In genomic region chr14:89665262-89665661, GRCh38 we compare ENCODE assay signal across 19 cellular contexts.
DNase-seq lines count a peak whose midpoint lies in the region; ATAC-seq, FAIRE-seq and TF ChIP-seq lines count a peak whose summit lies in the region.
"Had no signal": no experiment of that assay in that cellular context is flagged by ENCODE, and none has a peak within 500 bp of the region (broad histone marks: within the 10 kb centered on the region; RNA-seq: fewer than 3 reads in every experiment).

No MANE protein-coding gene starts in this region.

- no peak overlapping the region for H3K9ac ChIP-seq in endodermal cell (ENCODE audit: extremely low read depth, low read length, poor library complexity, severe bottlenecking)
- H3K9ac ChIP-seq in HepG2 (ENCODE audit: insufficient read depth, low read depth, low read length), result no peak overlapping the region
- H3K9ac ChIP-seq: GM23248 had no signal

- H3K36me3 ChIP-seq in endodermal cell (ENCODE audit: control insufficient read depth, insufficient read depth, low read length) (no peaks in the 10 kb centered on the region), hepatocyte (replicated peaks; ENCODE audit: insufficient read depth, low read depth) (no peaks in the 10 kb centered on the region), HepG2 (replicated peaks in 1 of 2; ENCODE audit: control insufficient read depth in 1 of 2, insufficient read depth in 2 of 2, low read length in 2 of 2) (no peaks in the 10 kb centered on the region), small intestine (ENCODE audit: control insufficient read depth in 2 of 2, insufficient read depth in 2 of 2, low read length in 2 of 2) (no peaks in the 10 kb centered on the region)

- FAIRE-seq in HepG2 (lab: Jason Lieb, UNC) (no peak), small intestine (lab: Jason Lieb, UNC) (no peak)
- FAIRE-seq: GM12878, GM19239, H1 had no signal

- no peak overlapping the region for H3K27ac Mint-ChIP-seq in endodermal cell

- H3K79me2 ChIP-seq in hepatocyte (no peaks in the 10 kb centered on the region), HepG2 (ENCODE audit: insufficient read depth, low read length) (no peaks in the 10 kb centered on the region)

- peaks cover 4% of the 10 kb centered on the region for H3K4me1 Mint-ChIP-seq in endodermal cell

- H3K4me1 ChIP-seq in endodermal cell (ENCODE audit: control insufficient read depth, insufficient read depth, low read length), result no peaks in the 10 kb centered on the region
- no peaks in the 10 kb centered on the region for H3K4me1 ChIP-seq in hepatocyte (ENCODE audit: insufficient read depth)
- peaks cover 22% of the 10 kb centered on the region for H3K4me1 ChIP-seq in HepG2 (ENCODE audit: insufficient read depth, low read length)
- H3K4me1 ChIP-seq in small intestine (ENCODE audit: control insufficient read depth in 2 of 2, insufficient read depth in 1 of 2, low read depth in 1 of 2, low read length in 1 of 2), result no peaks in the 10 kb centered on the region

- H3K4me2 ChIP-seq in hepatocyte, result no peak overlapping the region
- no peak overlapping the region for H3K4me2 ChIP-seq in HepG2 (ENCODE audit: low read depth, low read length)

- no peak for DNase-seq in endodermal cell
- DNase-seq in hepatocyte (ENCODE audit: low spot score), result peak; percentile 23
- peak; percentile 56 for DNase-seq in HepG2 (ENCODE audit: low spot score)
- peak; percentile 93 for DNase-seq in small intestine
- no peak for DNase-seq in activated CD8-positive, alpha-beta memory T cell treated with anti-CD3 and anti-CD28 coated beads, Interleukin-2, amount 50 U/mL, for 48 hours
- DNase-seq: C1 segment of cervical spinal cord; Calu3; CD4-positive, alpha-beta memory T cell; COR-L47; DMS79; EL; GDM1; GM23248; H7; HCEC 1CT had no signal

- TF ChIP-seq POLR2A in HepG2 (IDR thresholded peaks at IDR 0.05; ENCODE audit: insufficient read depth in 1 of 2, low read depth in 2 of 2, low read length in 2 of 2), result no peak

- in situ Hi-C loops in HepG2 (cut with HindIII; ENCODE audit: extremely low pct_ligation_motif_present, low pct_unique_long_range_greater_than_20kb), result no loop called here

- CTCF ChIA-PET in HepG2 (lab: Yijun Ruan, JAX; ENCODE audit: low intra/inter-chr PET ratio, low total read pairs), result no interaction called here

- ATAC-seq in HepG2 (peak; percentile 94), HG02840 (IDR thresholded peaks at IDR 0.05; ENCODE audit: low FRiP score, unreplicated experiment) (no peak)
- ATAC-seq: GM12878 had no signal

- no peak overlapping the region for H2AFZ ChIP-seq in hepatocyte
- no peak overlapping the region for H2AFZ ChIP-seq in HepG2 (ENCODE audit: low read length)
- H2AFZ ChIP-seq: GM23248 had no signal

- H3K27ac ChIP-seq in endodermal cell (ENCODE audit: low read depth, low read length) (no peak overlapping the region), hepatocyte (no peak overlapping the region), HepG2 (ENCODE audit: extremely low read length, insufficient read depth, low read length) (no peak overlapping the region), small intestine (ENCODE audit: low read depth in 1 of 2, low read length in 1 of 2) (peak overlapping the region; percentile 29 to 66)
- H3K27ac ChIP-seq: GM23248 had no signal

- no peaks in the 10 kb centered on the region for H4K20me1 ChIP-seq in hepatocyte (ENCODE audit: insufficient read depth, poor library complexity, severe bottlenecking)
- no peaks in the 10 kb centered on the region for H4K20me1 ChIP-seq in HepG2 (ENCODE audit: insufficient read depth, low read length)

- H3K36me3 Mint-ChIP-seq in endodermal cell (ENCODE audit: low read depth), result peaks cover 3% of the 10 kb centered on the region

- no peak overlapping the region for H3K4me3 Mint-ChIP-seq in endodermal cell
- H3K4me3 Mint-ChIP-seq: CD4-positive, alpha-beta memory T cell had no signal

- H3K4me3 ChIP-seq in endodermal cell (ENCODE audit: low read length) (peak overlapping the region; percentile 53), hepatocyte (no peak overlapping the region), HepG2 (replicated peaks in 1 of 3; ENCODE audit: insufficient read depth in 1 of 3, low read depth in 2 of 3, low read length in 3 of 3) (no peak overlapping the region), small intestine (ENCODE audit: low read depth in 1 of 2, low read length in 2 of 2) (no peak overlapping the region)
- H3K4me3 ChIP-seq: GM12878, GM23248 had no signal

- no peaks in the 10 kb centered on the region for H3K27me3 Mint-ChIP-seq in endodermal cell (ENCODE audit: insufficient read depth)
- H3K27me3 Mint-ChIP-seq: CD4-positive, alpha-beta memory T cell had no signal

- no peak for TF ChIP-seq CTCF in endodermal cell (conservative IDR thresholded peaks at IDR 0.05)
- TF ChIP-seq CTCF in hepatocyte (IDR thresholded peaks at IDR 0.05; ENCODE audit: poor library complexity), result no peak
- TF ChIP-seq CTCF in HepG2 (CRISPR knock-in tag; IDR thresholded peaks at IDR 0.05), result no peak

- WGBS in endodermal cell (ENCODE audit: insufficient coverage in 1 of 2, insufficient read length in 1 of 2), 2 experiments, result 92 to 97% methylated on average over 3 of the region's 3 CpGs
- WGBS in hepatocyte (ENCODE audit: low lambda C conversion rate, missing lambda C conversion rate), result 58% methylated on average over 3 of the region's 3 CpGs
- WGBS in HepG2 (ENCODE audit: low lambda C conversion rate), result 0% methylated on average over 3 of the region's 3 CpGs
- WGBS in small intestine, 3 donors, result 23 to 70% (median 49%) methylated on average over 3 of the region's 3 CpGs

- no peak for TF ChIP-seq RAD21 in HepG2 (CRISPR knock-in tag; IDR thresholded peaks at IDR 0.05)

- H3K9me3 Mint-ChIP-seq in endodermal cell, result peaks cover 11% of the 10 kb centered on the region

- BruUV-seq in HepG2 (replicated peaks; lab: Mats Ljungman, UMichigan), result no TSS peak

- TF ChIP-seq EP300 in HepG2 (IDR thresholded peaks at IDR 0.05; ENCODE audit: low read depth in 2 of 2, low read length in 2 of 2) (no peak), HepG2 (CRISPR knock-in tag; IDR thresholded peaks at IDR 0.05; ENCODE audit: borderline replicate concordance) (no peak)

- POLR2A ChIA-PET in HepG2 (lab: Yijun Ruan, JAX), result no interaction called here

- no peaks in the 10 kb centered on the region for H3K9me2 ChIP-seq in hepatocyte (replicated peaks; ENCODE audit: insufficient read depth)

- intact Hi-C loops in HepG2 (cut with micrococcal nuclease; ENCODE audit: unreplicated experiment), result no loop called here

- H3K9me3 ChIP-seq in endodermal cell (ENCODE audit: control insufficient read depth, low read length) (peaks cover 9% of the 10 kb centered on the region), hepatocyte (ENCODE audit: low read depth) (no peaks in the 10 kb centered on the region), HepG2 (ENCODE audit: low read length) (peaks cover 5% of the 10 kb centered on the region; the same call in 1 of the 2 replicates), small intestine (ENCODE audit: control insufficient read depth, low read depth) (no peaks in the 10 kb centered on the region)

- no peaks in the 10 kb centered on the region for H3K27me3 ChIP-seq in endodermal cell (ENCODE audit: control insufficient read depth, insufficient read depth, low read length, poor library complexity, severe bottlenecking)
- H3K27me3 ChIP-seq in hepatocyte, result no peaks in the 10 kb centered on the region
- H3K27me3 ChIP-seq in HepG2 (ENCODE audit: control insufficient read depth in 1 of 2, insufficient read depth in 2 of 2, low read length in 2 of 2), result no peaks in the 10 kb centered on the region; a peak in 1 of 5 replicates
- H3K27me3 ChIP-seq in small intestine (ENCODE audit: control insufficient read depth in 2 of 2, insufficient read depth in 2 of 2, low read length in 2 of 2), result no peaks in the 10 kb centered on the region

TF ChIP-seq in HepG2, 621 proteins besides CTCF, POLR2A, EP300 and RAD21 (continues in another document):
- TF ChIP-seq ZMYM4 (CRISPR knock-in tag; IDR thresholded peaks at IDR 0.05) (0 out of 2 replicates have a peak, but pooled peaks have one; percentile 56), ZNF143 (CRISPR knock-in tag; IDR thresholded peaks at IDR 0.05) (0 out of 2 replicates have a peak, but pooled peaks have one; percentile 37), AHR (CRISPR knock-in tag; IDR thresholded peaks at IDR 0.05) (no peak), POLR2AphosphoS5 (IDR thresholded peaks at IDR 0.05; ENCODE audit: low read depth, low read length) (no peak), PBX2 (CRISPR knock-in tag; IDR thresholded peaks at IDR 0.05) (peak; percentile 54; the same call in 1 of the 2 replicates)
- TF ChIP-seq, protein P1, sequence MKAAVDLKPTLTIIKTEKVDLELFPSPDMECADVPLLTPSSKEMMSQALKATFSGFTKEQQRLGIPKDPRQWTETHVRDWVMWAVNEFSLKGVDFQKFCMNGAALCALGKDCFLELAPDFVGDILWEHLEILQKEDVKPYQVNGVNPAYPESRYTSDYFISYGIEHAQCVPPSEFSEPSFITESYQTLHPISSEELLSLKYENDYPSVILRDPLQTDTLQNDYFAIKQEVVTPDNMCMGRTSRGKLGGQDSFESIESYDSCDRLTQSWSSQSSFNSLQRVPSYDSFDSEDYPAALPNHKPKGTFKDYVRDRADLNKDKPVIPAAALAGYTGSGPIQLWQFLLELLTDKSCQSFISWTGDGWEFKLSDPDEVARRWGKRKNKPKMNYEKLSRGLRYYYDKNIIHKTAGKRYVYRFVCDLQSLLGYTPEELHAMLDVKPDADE (CRISPR knock-in tag; IDR thresholded peaks at IDR 0.05), result no peak

Comparison
In these comparisons a context has a peak if more than half of its experiments do, and no peak if none do; other contexts are left out.
1. DNase-seq: peak in hepatocyte (single experiment), HepG2 (single experiment) and small intestine (single experiment); none in endodermal cell (single experiment) and activated CD8-positive, alpha-beta memory T cell treated with anti-CD3 and anti-CD28 coated beads, Interleukin-2, amount 50 U/mL, for 48 hours (single experiment).
2. H3K27ac ChIP-seq: peak in small intestine (2 of 2); none in endodermal cell (single experiment), hepatocyte (single experiment) and HepG2 (single experiment).